ENCODE assay signal across 7 cellular contexts in the genomic region with DNA sequence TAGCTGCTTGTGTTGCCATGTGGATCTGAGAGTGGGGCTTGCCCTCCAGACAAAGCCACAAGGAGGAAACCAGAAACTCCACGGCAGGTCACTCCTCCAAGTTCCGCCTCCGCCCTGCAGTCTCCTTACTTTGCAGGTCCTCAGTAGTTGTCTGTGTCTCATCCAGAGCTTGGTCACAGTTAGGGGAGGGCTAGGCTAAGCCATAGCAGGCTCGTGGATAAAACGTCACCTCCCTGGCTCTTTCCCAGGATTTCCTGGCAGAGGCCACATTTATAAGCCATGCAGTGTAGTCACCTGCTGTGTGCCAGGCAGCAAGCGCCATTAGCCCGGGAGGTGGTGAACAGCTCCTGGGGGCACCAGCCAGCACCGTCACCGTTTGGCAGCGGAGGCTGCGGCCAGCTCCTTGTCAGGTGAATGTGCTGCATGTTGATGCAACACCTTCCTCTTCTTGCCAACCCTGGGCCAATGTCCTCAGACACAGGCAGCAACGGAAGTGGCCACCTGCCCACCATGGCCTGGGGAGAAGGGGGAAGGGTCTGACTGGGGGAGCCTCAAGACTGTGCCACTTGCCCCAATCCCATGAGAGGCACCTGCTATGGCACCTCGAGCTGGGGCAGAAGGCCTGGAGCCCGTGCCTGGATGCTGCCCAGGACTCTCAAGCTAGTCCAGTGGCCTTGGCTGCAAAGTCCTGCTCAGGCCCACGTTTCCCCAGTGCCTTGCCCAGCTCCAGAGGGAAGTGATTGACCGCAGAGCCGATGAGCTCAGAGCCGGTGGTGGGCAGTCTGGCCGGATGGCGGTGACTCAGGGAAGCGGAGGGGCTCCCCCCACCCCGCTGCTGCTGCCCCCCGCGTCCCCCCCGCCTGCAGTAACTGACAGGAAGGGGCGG. TPM values are rescaled to one million over a fixed set of nuclear protein-coding genes. Genes with fewer than 3 reads are reported as not detected.
DNase-seq lines count a peak whose midpoint lies in the region; ATAC-seq and TF ChIP-seq lines count a peak whose summit lies in the region.

No MANE protein-coding gene starts in this region.

- H3K36me3 ChIP-seq in skeletal muscle tissue (ENCODE audit: control insufficient read depth in 3 of 3, insufficient read depth in 3 of 3, low read length in 3 of 3) (no peaks in the 10 kb centered on the region), BE2C (no peaks in the 10 kb centered on the region)

- peaks cover 51% of the 10 kb centered on the region for H3K27me3 Mint-ChIP-seq in activated T-cell treated with anti-CD3 and anti-CD28 coated beads, Interleukin-2, amount 50 U/mL, for 72 hours (ENCODE audit: low read depth)

- peak; percentile 73 to 82 for ATAC-seq in activated T-cell treated with anti-CD3 and anti-CD28 coated beads, Interleukin-2, amount 50 U/mL, for 72 hours (replicated peaks in 1 of 2)
- ATAC-seq in Right ventricle myocardium inferior (peak; percentile 70), HG03045 (IDR thresholded peaks at IDR 0.05; ENCODE audit: unreplicated experiment) (no peak)

- no peak for TF ChIP-seq CTCF in BE2C (IDR thresholded peaks at IDR 0.05; ENCODE audit: low read depth, low read length)

- intact Hi-C loops in Right ventricle myocardium inferior (cut with DNase I): no loop called here

- peak overlapping the region; percentile 88 to 91 for H3K4me3 Mint-ChIP-seq in activated T-cell treated with anti-CD3 and anti-CD28 coated beads, Interleukin-2, amount 50 U/mL, for 72 hours

- DNase-seq in HCEC 1CT (peak; percentile 50), NOMO-1 treated with DMSO at 0.1 percent for 48 hours (lab: John Stamatoyannopoulos, UW; ENCODE audit: unreplicated experiment) (peak; percentile 87), Right ventricle myocardium inferior (ENCODE audit: missing footprints) (peak; percentile 87), BE2C (no peak)
- DNase-seq in activated T-cell treated with anti-CD3 and anti-CD28 coated beads, Interleukin-2, amount 50 U/mL, for 72 hours: peak; percentile 74 to 75

- peak overlapping the region in 2 of 3 donors; percentile 15 to 29 for H3K4me3 ChIP-seq in skeletal muscle tissue (ENCODE audit: low read length in 3 of 3)
- no peak overlapping the region for H3K4me3 ChIP-seq in BE2C (ENCODE audit: low read depth, low read length)

- H3K36me3 Mint-ChIP-seq in activated T-cell treated with anti-CD3 and anti-CD28 coated beads, Interleukin-2, amount 50 U/mL, for 72 hours (ENCODE audit: insufficient read depth in 2 of 2): no peaks in the 10 kb centered on the region

- no peaks in the 10 kb centered on the region for H3K9me3 Mint-ChIP-seq in activated T-cell treated with anti-CD3 and anti-CD28 coated beads, Interleukin-2, amount 50 U/mL, for 72 hours

- H3K27me3 ChIP-seq in skeletal muscle tissue (ENCODE audit: control insufficient read depth in 3 of 3, insufficient read depth in 3 of 3, low read length in 3 of 3) (peaks cover 6 to 59% (median 50%) of the 10 kb centered on the region in 3 donors), BE2C (0 out of 2 replicates have a peak, but pooled peaks cover 14% of the 10 kb centered on the region)

- H3K27ac Mint-ChIP-seq in activated T-cell treated with anti-CD3 and anti-CD28 coated beads, Interleukin-2, amount 50 U/mL, for 72 hours: peak overlapping the region; percentile 43

- peaks cover 16 to 43% (median 18%) of the 10 kb centered on the region in 3 donors for H3K4me1 ChIP-seq in skeletal muscle tissue (ENCODE audit: control insufficient read depth in 3 of 3, insufficient read depth in 3 of 3, low read length in 3 of 3)
- peaks cover 12% of the 10 kb centered on the region for H3K4me1 ChIP-seq in BE2C

- H3K9me3 ChIP-seq in skeletal muscle tissue (ENCODE audit: control insufficient read depth in 3 of 3, low read length in 3 of 3) (no peaks in the 10 kb centered on the region), BE2C (no peaks in the 10 kb centered on the region)

- H3K27ac ChIP-seq in skeletal muscle tissue (ENCODE audit: low read depth, low read length): peak overlapping the region; percentile 20

- H3K9ac ChIP-seq in skeletal muscle tissue (ENCODE audit: low read depth in 1 of 3, low read length in 3 of 3): peak overlapping the region in 1 of 3 donors; percentile 41

- peaks cover 27% of the 10 kb centered on the region for H3K4me1 Mint-ChIP-seq in activated T-cell treated with anti-CD3 and anti-CD28 coated beads, Interleukin-2, amount 50 U/mL, for 72 hours (ENCODE audit: low read depth)

RNA-seq across cellular contexts. Expression of a gene that starts 39.0 kb away (rescaled TPM):
- total RNA-seq in activated T-cell treated with anti-CD3 and anti-CD28 coated beads, Interleukin-2, amount 50 U/mL, for 72 hours: 10 to 100 TPM; 26.1 to 34.6 TPM
- total RNA-seq in Right ventricle myocardium inferior: 15.5 TPM
- total RNA-seq in skeletal muscle tissue: not detected
- polyA plus RNA-seq in BE2C (2012; ENCODE audit: insufficient read depth, insufficient read length, low read depth): 15.3 TPM

Comparison
In these comparisons a context has a peak if more than half of its experiments do, and no peak if none do; other contexts are left out.
1. RNA of a gene that starts 39.0 kb away (total RNA-seq): 26.1 to 34.6 TPM in activated T-cell treated with anti-CD3 and anti-CD28 coated beads, Interleukin-2, amount 50 U/mL, for 72 hours and 15.5 TPM in Right ventricle myocardium inferior (single experiment); not detected in skeletal muscle tissue (single experiment); every median in the first group is over 10 times any median in the second.